8 cellular contexts compared by ENCODE assay signal in the genomic region with DNA sequence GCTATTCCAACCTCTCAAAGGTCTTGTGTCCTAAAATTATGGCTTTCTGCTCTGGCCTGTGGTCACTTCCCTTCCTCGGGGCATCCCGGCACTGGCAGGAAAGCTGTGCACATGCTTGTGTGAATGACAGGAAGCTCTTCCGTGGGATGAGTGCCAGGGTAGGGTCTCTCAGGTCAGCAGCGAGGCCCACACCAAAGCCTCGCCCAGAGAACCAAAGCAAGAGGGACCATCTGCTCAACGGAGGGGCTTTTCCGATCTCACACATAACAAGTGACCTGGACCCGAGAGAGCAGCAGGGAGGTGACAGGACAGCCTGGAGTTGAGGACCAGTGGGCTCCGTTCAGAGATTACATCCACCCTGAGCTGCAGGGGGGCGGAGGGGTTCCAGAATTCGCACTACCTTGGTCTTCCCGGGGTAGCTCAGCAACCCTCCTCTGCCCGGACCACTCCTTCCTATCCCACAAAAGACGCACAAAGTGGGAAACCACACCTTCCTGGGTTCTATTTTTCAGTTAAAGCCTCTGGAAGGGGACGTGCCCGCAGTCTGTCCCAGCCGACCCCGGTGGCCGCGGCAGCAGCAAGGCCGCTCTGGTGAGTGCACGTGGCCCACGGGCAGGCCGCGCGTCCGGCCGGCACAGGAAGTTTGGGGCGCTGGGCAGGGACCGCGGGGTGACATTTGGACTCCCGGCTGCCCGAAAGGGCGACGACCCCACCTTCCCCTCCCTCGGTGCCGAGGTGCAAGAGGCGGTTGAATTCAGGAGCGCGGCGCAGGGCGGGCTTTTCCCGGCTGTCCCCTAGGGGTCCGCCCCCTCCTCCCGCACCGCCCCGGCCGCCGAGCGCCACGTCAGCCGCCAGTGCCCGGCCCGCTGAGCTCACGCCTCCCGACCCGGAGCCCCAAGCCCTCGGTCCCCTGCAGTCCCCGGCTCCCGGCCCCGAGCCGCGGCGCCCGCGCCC. TPM values are rescaled to one million over a fixed set of nuclear protein-coding genes. Genes with fewer than 3 reads are reported as not detected.
A peak's percentile ranks its signal among the peaks of the same experiment; 100 is the strongest.
DNase-seq lines count a peak whose midpoint lies in the region; ATAC-seq, FAIRE-seq and TF ChIP-seq lines count a peak whose summit lies in the region.

No MANE protein-coding gene starts in this region.

- TF ChIP-seq POLR2A in GM12891 (IDR thresholded peaks at IDR 0.05; ENCODE audit: low read depth, low read length) (0 out of 2 replicates have a peak, but pooled peaks have one; percentile 33), heart left ventricle (IDR thresholded peaks at IDR 0.05) (peak in 1 of 2 donors; percentile 16)

- peak overlapping the region; percentile 34; the same call in 1 of the 2 replicates for H3K27ac ChIP-seq in ACC112 (ENCODE audit: low read depth, low read length)
- peak overlapping the region; percentile 2 to 85 (median 70) for H3K27ac ChIP-seq in heart left ventricle

- H3K27me3 Mint-ChIP-seq in progenitor cell of endocrine pancreas: peaks cover 34% of the 10 kb centered on the region

- peak; percentile 25 for ATAC-seq in HG03039 (IDR thresholded peaks at IDR 0.05; ENCODE audit: unreplicated experiment)
- ATAC-seq in activated naive CD4-positive, alpha-beta T cell treated with anti-CD3 and anti-CD28 coated beads, Interleukin-2, amount 50 U/mL, for 72 hours: peak; percentile 60 to 72
- peak; percentile 16 to 71 (median 66) for ATAC-seq in heart left ventricle

- no peaks in the 10 kb centered on the region for H3K9me3 Mint-ChIP-seq in activated naive CD4-positive, alpha-beta T cell treated with anti-CD3 and anti-CD28 coated beads, Interleukin-2, amount 50 U/mL, for 72 hours
- no peaks in the 10 kb centered on the region for H3K9me3 Mint-ChIP-seq in progenitor cell of endocrine pancreas (ENCODE audit: low read depth)

- peaks cover 51% of the 10 kb centered on the region for H3K79me2 ChIP-seq in ACC112 (ENCODE audit: control insufficient read depth, insufficient read depth, low read length, unreplicated experiment)

- H3K27me3 ChIP-seq in ACC112 (ENCODE audit: insufficient read depth, low read length) (no peaks in the 10 kb centered on the region), heart left ventricle (no peaks in the 10 kb centered on the region)

- intact Hi-C loops in heart left ventricle (cut with DNase I): loop anchor here (1.0 to 10.0 kb wide), 14 partner anchors 63 to 187 kb away; partner anchors contain the start of genes BMP6 (in 4 of the 10) and BLOC1S5 (in 3 of the 10)

- WGBS in heart left ventricle, 4 donors: 4 to 8% (median 6%) methylated on average over 28 to 66 of the region's 66 CpGs

- FAIRE-seq in GM12891 (lab: Jason Lieb, UNC): no peak

- H3K4me3 Mint-ChIP-seq in progenitor cell of endocrine pancreas (ENCODE audit: low read depth): peak overlapping the region; percentile 76

- peaks cover 0 to 7% of the 10 kb centered on the region in 2 donors for H3K36me3 Mint-ChIP-seq in activated naive CD4-positive, alpha-beta T cell treated with anti-CD3 and anti-CD28 coated beads, Interleukin-2, amount 50 U/mL, for 72 hours
- H3K36me3 Mint-ChIP-seq in progenitor cell of endocrine pancreas (ENCODE audit: insufficient read depth): peaks cover 7% of the 10 kb centered on the region

- H3K4me3 ChIP-seq in ACC112 (ENCODE audit: low read depth, low read length): peak overlapping the region; percentile 89
- H3K4me3 ChIP-seq in heart left ventricle: peak overlapping the region; percentile 57 to 97 (median 74)

- peaks cover 15% of the 10 kb centered on the region for H3K4me1 ChIP-seq in ACC112 (ENCODE audit: control insufficient read depth, insufficient read depth, low read length, unreplicated experiment)
- peaks cover 0 to 47% (median 19%) of the 10 kb centered on the region in 12 donors for H3K4me1 ChIP-seq in heart left ventricle

- DNase-seq in GM12891 (ENCODE audit: insufficient read length, low spot score) (peak; percentile 53), heart left ventricle (peak; percentile 53 to 84 (median 67)), progenitor cell of endocrine pancreas (ENCODE audit: low spot score, unreplicated experiment) (peak; percentile 32), putamen (ENCODE audit: low spot score) (no peak)
- DNase-seq in activated naive CD4-positive, alpha-beta T cell treated with anti-CD3 and anti-CD28 coated beads, Interleukin-2, amount 50 U/mL, for 72 hours (ENCODE audit: low spot score in 2 of 2): peak; percentile 55 to 76

- TF ChIP-seq CTCF in heart left ventricle (IDR thresholded peaks at IDR 0.05) (no peak), progenitor cell of endocrine pancreas (IDR thresholded peaks at IDR 0.05; ENCODE audit: unreplicated experiment) (no peak)

- peak overlapping the region; percentile 65 for H2AFZ ChIP-seq in ACC112 (ENCODE audit: low read length, unreplicated experiment)

- peak overlapping the region; percentile 76 to 90 for H3K27ac Mint-ChIP-seq in activated naive CD4-positive, alpha-beta T cell treated with anti-CD3 and anti-CD28 coated beads, Interleukin-2, amount 50 U/mL, for 72 hours
- H3K27ac Mint-ChIP-seq in progenitor cell of endocrine pancreas: peak overlapping the region; percentile 40

- no peaks in the 10 kb centered on the region for H3K9me3 ChIP-seq in heart left ventricle

- no peaks in the 10 kb centered on the region for H3K36me3 ChIP-seq in ACC112 (ENCODE audit: insufficient read depth, low read length)
- H3K36me3 ChIP-seq in heart left ventricle: peaks cover 0 to 1% (median 0%) of the 10 kb centered on the region in 9 donors

- peaks cover 5% of the 10 kb centered on the region for H3K4me1 Mint-ChIP-seq in progenitor cell of endocrine pancreas (ENCODE audit: low read depth)

TF ChIP-seq in GM12891, 5 proteins besides CTCF, POLR2A, EP300 and RAD21:
- no peak for TF ChIP-seq SPI1 (IDR thresholded peaks at IDR 0.05; ENCODE audit: low read depth, low read length)
- TF ChIP-seq POU2F2 (IDR thresholded peaks at IDR 0.05; ENCODE audit: low read depth, low read length): no peak
- no peak for TF ChIP-seq PAX5 (IDR thresholded peaks at IDR 0.05; ENCODE audit: insufficient read depth, low read length, severe bottlenecking)
- no peak for TF ChIP-seq POLR2AphosphoS5 (IDR thresholded peaks at IDR 0.05; ENCODE audit: low read depth, low read length)

TF ChIP-seq in PFSK-1, 5 proteins besides CTCF, POLR2A, EP300 and RAD21:
- TF ChIP-seq REST (IDR thresholded peaks at IDR 0.05; ENCODE audit: insufficient read depth in 1 of 2, low read depth in 2 of 2, low read length in 2 of 2) (0 out of 4 replicates have a peak, but pooled peaks of 1 of the 2 experiments have one; percentile 5), SIN3A (IDR thresholded peaks at IDR 0.05; ENCODE audit: borderline replicate concordance, insufficient read depth, low read length) (peak; percentile 85; the same call in 1 of the 2 replicates), FOXP2 (optimal IDR thresholded peaks at IDR 0.05; ENCODE audit: borderline replicate concordance, extremely low read depth, extremely low read length, insufficient read depth) (no peak), POLR2AphosphoS5 (IDR thresholded peaks at IDR 0.05; ENCODE audit: low read depth, low read length) (no peak; the same call in 1 of the 2 replicates)

RNA-seq across cellular contexts. Expression of gene TXNDC5, which starts 1.0 kb away (rescaled TPM):
- polyA plus RNA-seq in GM12891 (2012; ENCODE audit: low read depth, missing spikeins): 41.0 TPM
- 314 TPM for polyA plus RNA-seq in PFSK-1 (2012; ENCODE audit: insufficient read length, low read depth)
- total RNA-seq in activated naive CD4-positive, alpha-beta T cell treated with anti-CD3 and anti-CD28 coated beads, Interleukin-2, amount 50 U/mL, for 72 hours: 10 to 100 TPM; 41.0 to 77.9 TPM
- total RNA-seq in heart left ventricle: 100 to 1,000 TPM in 1 of 9 donors, 10 to 100 TPM in 8; 33.4 to 110 (median 43.6) TPM
- 100 to 1,000 TPM in 1 of 2 donors, 10 to 100 TPM in 1; 20.3 to 112 TPM for polyA plus RNA-seq in heart left ventricle
- 71.6 and 86.6 TPM in 2 replicates for total RNA-seq in progenitor cell of endocrine pancreas
